3 cellular contexts compared by ENCODE assay signal in the genomic region with DNA sequence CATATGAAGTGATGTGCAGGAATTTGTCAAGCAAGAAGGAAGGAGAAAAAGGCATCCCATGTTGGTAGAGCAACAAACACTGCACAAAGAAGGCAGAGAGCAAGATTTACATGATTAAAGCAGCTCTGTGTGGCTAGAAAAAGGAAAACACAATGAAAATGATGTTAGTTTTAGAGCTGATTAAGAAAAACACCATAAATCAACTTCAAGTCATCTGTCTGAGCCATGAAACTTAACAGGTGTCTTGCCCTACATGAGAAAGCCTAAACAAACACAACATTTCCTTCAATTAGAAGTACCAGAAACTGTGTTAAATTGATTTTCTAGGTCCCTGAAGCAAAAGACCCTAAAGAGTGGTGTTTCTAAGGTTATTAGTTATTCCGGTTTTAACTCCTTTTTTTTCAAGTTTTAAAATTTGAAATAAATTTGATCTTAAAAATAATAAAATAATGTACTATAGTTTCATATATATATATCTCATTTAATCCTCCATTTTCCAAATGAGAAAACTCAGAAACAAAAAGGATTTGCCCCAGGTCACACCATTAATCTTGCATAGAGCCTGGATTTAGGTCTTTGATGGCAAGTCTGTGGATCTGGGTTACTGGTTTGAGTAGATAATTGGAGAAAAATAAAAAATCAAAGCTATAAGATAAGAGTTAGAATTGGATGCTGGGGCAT.
TF ChIP-seq lines count a peak whose summit lies in the region.

No MANE protein-coding gene starts in this region.

TF ChIP-seq in GM23338, 12 proteins besides CTCF, POLR2A, EP300 and RAD21:
- no peak for TF ChIP-seq NANOG (IDR thresholded peaks at IDR 0.05; ENCODE audit: borderline replicate concordance)
- no peak for TF ChIP-seq ETS1 (IDR thresholded peaks at IDR 0.05)
- no peak for TF ChIP-seq CREB1 (CRISPR knock-in tag; IDR thresholded peaks at IDR 0.05; ENCODE audit: low read depth)
- TF ChIP-seq, protein P1, sequence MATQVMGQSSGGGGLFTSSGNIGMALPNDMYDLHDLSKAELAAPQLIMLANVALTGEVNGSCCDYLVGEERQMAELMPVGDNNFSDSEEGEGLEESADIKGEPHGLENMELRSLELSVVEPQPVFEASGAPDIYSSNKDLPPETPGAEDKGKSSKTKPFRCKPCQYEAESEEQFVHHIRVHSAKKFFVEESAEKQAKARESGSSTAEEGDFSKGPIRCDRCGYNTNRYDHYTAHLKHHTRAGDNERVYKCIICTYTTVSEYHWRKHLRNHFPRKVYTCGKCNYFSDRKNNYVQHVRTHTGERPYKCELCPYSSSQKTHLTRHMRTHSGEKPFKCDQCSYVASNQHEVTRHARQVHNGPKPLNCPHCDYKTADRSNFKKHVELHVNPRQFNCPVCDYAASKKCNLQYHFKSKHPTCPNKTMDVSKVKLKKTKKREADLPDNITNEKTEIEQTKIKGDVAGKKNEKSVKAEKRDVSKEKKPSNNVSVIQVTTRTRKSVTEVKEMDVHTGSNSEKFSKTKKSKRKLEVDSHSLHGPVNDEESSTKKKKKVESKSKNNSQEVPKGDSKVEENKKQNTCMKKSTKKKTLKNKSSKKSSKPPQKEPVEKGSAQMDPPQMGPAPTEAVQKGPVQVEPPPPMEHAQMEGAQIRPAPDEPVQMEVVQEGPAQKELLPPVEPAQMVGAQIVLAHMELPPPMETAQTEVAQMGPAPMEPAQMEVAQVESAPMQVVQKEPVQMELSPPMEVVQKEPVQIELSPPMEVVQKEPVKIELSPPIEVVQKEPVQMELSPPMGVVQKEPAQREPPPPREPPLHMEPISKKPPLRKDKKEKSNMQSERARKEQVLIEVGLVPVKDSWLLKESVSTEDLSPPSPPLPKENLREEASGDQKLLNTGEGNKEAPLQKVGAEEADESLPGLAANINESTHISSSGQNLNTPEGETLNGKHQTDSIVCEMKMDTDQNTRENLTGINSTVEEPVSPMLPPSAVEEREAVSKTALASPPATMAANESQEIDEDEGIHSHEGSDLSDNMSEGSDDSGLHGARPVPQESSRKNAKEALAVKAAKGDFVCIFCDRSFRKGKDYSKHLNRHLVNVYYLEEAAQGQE (IDR thresholded peaks at IDR 0.05; ENCODE audit: unreplicated experiment): no peak
- no peak for TF ChIP-seq POLR2AphosphoS5 (IDR thresholded peaks at IDR 0.05; ENCODE audit: low read depth)
- no peak for TF ChIP-seq JUNB (IDR thresholded peaks at IDR 0.05; ENCODE audit: unreplicated experiment)
- no peak for TF ChIP-seq ZNF331 (CRISPR knock-in tag; IDR thresholded peaks at IDR 0.05; ENCODE audit: low read depth)

TF ChIP-seq in H1, 55 proteins besides CTCF, POLR2A, EP300 and RAD21:
- no peak for TF ChIP-seq SRF (IDR thresholded peaks at IDR 0.05; ENCODE audit: low read depth, low read length)
- TF ChIP-seq PHF8 (conservative IDR thresholded peaks at IDR 0.05; ENCODE audit: low read depth, low read length): no peak
- no peak for TF ChIP-seq TAF7 (optimal IDR thresholded peaks at IDR 0.05; ENCODE audit: borderline replicate concordance, low read depth, low read length)
- no peak for TF ChIP-seq SIRT6 (IDR thresholded peaks at IDR 0.05; ENCODE audit: low read length)
- no peak for TF ChIP-seq NANOG (IDR thresholded peaks at IDR 0.05; ENCODE audit: insufficient read depth, low read depth, low read length, poor library complexity, severe bottlenecking)
- TF ChIP-seq CBX5 (IDR thresholded peaks at IDR 0.05; ENCODE audit: low read depth, low read length): no peak
- no peak for TF ChIP-seq POU5F1 (IDR thresholded peaks at IDR 0.05; ENCODE audit: low read depth, low read length)
- no peak for TF ChIP-seq USF2 (IDR thresholded peaks at IDR 0.05; ENCODE audit: low read length)
- no peak for TF ChIP-seq ASH2L (IDR thresholded peaks at IDR 0.05; ENCODE audit: low read length)
TF ChIP-seq in H1: peak in this region for 0.

TF ChIP-seq in neural cell, 6 proteins besides CTCF, POLR2A, EP300 and RAD21:
- TF ChIP-seq MXI1 (conservative IDR thresholded peaks at IDR 0.05; ENCODE audit: poor library complexity, severe bottlenecking) (no peak), POLR2AphosphoS5 (IDR thresholded peaks at IDR 0.05) (no peak), SMC3 (conservative IDR thresholded peaks at IDR 0.05; ENCODE audit: poor library complexity) (no peak), TAF1 (IDR thresholded peaks at IDR 0.05; ENCODE audit: low read depth) (no peak), EZH2 (IDR thresholded peaks at IDR 0.05; ENCODE audit: borderline replicate concordance, insufficient read depth, low read length, poor library complexity, severe bottlenecking) (no peak)
- TF ChIP-seq, protein P1 (IDR thresholded peaks at IDR 0.05; ENCODE audit: borderline replicate concordance): no peak
TF ChIP-seq in neural cell: peak in this region for 0.
